Comparison of ENCODE assay signal across 3 cellular contexts in the genomic region with DNA sequence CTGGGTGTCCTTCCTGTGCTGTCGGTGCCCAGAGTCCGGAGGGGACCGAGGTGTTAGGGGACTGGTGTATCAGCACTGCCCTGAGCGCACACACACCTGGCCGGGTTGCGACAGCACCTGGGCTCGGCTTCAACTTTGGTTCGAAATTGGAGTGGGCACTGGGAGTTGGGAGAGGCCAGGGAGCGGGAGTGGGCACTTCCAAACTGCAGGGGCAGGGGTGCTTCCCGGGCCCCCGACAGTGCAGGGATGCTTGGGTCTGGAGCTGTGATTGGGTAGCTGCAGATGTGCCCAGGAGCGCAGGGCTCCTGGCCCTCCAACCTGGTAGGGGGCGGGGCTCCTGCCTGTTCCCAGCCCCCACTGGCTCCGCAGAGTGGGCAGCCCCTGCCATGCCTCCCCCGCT.
TF ChIP-seq lines count a peak whose summit lies in the region.

No MANE protein-coding gene starts in this region.

TF ChIP-seq in GM23338, 12 proteins besides CTCF, POLR2A, EP300 and RAD21 (continues in another document):
- TF ChIP-seq ZNF331 (CRISPR knock-in tag; IDR thresholded peaks at IDR 0.05; ENCODE audit: low read depth), result no peak
- TF ChIP-seq, protein P1, sequence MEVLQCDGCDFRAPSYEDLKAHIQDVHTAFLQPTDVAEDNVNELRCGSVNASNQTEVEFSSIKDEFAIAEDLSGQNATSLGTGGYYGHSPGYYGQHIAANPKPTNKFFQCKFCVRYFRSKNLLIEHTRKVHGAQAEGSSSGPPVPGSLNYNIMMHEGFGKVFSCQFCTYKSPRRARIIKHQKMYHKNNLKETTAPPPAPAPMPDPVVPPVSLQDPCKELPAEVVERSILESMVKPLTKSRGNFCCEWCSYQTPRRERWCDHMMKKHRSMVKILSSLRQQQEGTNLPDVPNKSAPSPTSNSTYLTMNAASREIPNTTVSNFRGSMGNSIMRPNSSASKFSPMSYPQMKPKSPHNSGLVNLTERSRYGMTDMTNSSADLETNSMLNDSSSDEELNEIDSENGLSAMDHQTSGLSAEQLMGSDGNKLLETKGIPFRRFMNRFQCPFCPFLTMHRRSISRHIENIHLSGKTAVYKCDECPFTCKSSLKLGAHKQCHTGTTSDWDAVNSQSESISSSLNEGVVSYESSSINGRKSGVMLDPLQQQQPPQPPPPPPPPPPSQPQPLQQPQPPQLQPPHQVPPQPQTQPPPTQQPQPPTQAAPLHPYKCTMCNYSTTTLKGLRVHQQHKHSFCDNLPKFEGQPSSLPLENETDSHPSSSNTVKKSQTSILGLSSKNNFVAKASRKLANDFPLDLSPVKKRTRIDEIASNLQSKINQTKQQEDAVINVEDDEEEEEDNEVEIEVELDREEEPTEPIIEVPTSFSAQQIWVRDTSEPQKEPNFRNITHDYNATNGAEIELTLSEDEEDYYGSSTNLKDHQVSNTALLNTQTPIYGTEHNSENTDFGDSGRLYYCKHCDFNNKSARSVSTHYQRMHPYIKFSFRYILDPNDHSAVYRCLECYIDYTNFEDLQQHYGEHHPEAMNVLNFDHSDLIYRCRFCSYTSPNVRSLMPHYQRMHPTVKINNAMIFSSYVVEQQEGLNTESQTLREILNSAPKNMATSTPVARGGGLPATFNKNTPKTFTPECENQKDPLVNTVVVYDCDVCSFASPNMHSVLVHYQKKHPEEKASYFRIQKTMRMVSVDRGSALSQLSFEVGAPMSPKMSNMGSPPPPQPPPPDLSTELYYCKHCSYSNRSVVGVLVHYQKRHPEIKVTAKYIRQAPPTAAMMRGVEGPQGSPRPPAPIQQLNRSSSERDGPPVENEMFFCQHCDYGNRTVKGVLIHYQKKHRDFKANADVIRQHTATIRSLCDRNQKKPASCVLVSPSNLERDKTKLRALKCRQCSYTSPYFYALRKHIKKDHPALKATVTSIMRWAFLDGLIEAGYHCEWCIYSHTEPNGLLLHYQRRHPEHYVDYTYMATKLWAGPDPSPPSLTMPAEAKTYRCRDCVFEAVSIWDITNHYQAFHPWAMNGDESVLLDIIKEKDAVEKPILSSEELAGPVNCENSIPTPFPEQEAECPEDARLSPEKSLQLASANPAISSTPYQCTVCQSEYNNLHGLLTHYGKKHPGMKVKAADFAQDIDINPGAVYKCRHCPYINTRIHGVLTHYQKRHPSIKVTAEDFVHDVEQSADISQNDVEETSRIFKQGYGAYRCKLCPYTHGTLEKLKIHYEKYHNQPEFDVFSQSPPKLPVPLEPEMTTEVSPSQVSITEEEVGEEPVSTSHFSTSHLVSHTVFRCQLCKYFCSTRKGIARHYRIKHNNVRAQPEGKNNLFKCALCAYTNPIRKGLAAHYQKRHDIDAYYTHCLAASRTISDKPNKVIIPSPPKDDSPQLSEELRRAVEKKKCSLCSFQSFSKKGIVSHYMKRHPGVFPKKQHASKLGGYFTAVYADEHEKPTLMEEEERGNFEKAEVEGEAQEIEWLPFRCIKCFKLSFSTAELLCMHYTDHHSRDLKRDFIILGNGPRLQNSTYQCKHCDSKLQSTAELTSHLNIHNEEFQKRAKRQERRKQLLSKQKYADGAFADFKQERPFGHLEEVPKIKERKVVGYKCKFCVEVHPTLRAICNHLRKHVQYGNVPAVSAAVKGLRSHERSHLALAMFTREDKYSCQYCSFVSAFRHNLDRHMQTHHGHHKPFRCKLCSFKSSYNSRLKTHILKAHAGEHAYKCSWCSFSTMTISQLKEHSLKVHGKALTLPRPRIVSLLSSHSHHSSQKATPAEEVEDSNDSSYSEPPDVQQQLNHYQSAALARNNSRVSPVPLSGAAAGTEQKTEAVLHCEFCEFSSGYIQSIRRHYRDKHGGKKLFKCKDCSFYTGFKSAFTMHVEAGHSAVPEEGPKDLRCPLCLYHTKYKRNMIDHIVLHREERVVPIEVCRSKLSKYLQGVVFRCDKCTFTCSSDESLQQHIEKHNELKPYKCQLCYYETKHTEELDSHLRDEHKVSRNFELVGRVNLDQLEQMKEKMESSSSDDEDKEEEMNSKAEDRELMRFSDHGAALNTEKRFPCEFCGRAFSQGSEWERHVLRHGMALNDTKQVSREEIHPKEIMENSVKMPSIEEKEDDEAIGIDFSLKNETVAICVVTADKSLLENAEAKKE (CRISPR knock-in tag; IDR thresholded peaks at IDR 0.05), result no peak
- TF ChIP-seq POLR2AphosphoS5 (IDR thresholded peaks at IDR 0.05; ENCODE audit: low read depth), result no peak
- no peak for TF ChIP-seq STAT1 (IDR thresholded peaks at IDR 0.05; ENCODE audit: unreplicated experiment)
- TF ChIP-seq NANOG (IDR thresholded peaks at IDR 0.05; ENCODE audit: borderline replicate concordance), result no peak
- TF ChIP-seq EZH2phosphoT487 (IDR thresholded peaks at IDR 0.05; ENCODE audit: unreplicated experiment), result no peak
- no peak for TF ChIP-seq JUNB (IDR thresholded peaks at IDR 0.05; ENCODE audit: unreplicated experiment)

TF ChIP-seq in WTC11, 78 proteins besides CTCF, POLR2A, EP300 and RAD21 (continues in another document):
- TF ChIP-seq ZNF263 (CRISPR knock-in tag; IDR thresholded peaks at IDR 0.05; ENCODE audit: low read depth) (no peak), ZNF416 (CRISPR knock-in tag; IDR thresholded peaks at IDR 0.05) (no peak), JUN (CRISPR knock-in tag; IDR thresholded peaks at IDR 0.05) (no peak), NFATC4 (CRISPR knock-in tag; IDR thresholded peaks at IDR 0.05) (no peak), TEAD1 (CRISPR knock-in tag; IDR thresholded peaks at IDR 0.05) (no peak), SMAD3 (CRISPR knock-in tag; IDR thresholded peaks at IDR 0.05; ENCODE audit: borderline replicate concordance) (no peak), FOXP1 (CRISPR knock-in tag; IDR thresholded peaks at IDR 0.05; ENCODE audit: borderline replicate concordance) (no peak), GABPB1 (CRISPR knock-in tag; IDR thresholded peaks at IDR 0.05) (no peak)
- TF ChIP-seq, protein P2, sequence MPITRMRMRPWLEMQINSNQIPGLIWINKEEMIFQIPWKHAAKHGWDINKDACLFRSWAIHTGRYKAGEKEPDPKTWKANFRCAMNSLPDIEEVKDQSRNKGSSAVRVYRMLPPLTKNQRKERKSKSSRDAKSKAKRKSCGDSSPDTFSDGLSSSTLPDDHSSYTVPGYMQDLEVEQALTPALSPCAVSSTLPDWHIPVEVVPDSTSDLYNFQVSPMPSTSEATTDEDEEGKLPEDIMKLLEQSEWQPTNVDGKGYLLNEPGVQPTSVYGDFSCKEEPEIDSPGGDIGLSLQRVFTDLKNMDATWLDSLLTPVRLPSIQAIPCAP (CRISPR knock-in tag; IDR thresholded peaks at IDR 0.05), result no peak
- TF ChIP-seq, protein P3, sequence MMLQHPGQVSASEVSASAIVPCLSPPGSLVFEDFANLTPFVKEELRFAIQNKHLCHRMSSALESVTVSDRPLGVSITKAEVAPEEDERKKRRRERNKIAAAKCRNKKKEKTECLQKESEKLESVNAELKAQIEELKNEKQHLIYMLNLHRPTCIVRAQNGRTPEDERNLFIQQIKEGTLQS (CRISPR knock-in tag; conservative IDR thresholded peaks at IDR 0.05), result no peak
- TF ChIP-seq, protein P4, sequence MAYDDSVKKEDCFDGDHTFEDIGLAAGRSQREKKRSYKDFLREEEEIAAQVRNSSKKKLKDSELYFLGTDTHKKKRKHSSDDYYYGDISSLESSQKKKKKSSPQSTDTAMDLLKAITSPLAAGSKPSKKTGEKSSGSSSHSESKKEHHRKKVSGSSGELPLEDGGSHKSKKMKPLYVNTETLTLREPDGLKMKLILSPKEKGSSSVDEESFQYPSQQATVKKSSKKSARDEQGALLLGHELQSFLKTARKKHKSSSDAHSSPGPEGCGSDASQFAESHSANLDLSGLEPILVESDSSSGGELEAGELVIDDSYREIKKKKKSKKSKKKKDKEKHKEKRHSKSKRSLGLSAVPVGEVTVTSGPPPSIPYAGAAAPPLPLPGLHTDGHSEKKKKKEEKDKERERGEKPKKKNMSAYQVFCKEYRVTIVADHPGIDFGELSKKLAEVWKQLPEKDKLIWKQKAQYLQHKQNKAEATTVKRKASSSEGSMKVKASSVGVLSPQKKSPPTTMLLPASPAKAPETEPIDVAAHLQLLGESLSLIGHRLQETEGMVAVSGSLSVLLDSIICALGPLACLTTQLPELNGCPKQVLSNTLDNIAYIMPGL (CRISPR knock-in tag; IDR thresholded peaks at IDR 0.05), result no peak
- TF ChIP-seq, protein P5, sequence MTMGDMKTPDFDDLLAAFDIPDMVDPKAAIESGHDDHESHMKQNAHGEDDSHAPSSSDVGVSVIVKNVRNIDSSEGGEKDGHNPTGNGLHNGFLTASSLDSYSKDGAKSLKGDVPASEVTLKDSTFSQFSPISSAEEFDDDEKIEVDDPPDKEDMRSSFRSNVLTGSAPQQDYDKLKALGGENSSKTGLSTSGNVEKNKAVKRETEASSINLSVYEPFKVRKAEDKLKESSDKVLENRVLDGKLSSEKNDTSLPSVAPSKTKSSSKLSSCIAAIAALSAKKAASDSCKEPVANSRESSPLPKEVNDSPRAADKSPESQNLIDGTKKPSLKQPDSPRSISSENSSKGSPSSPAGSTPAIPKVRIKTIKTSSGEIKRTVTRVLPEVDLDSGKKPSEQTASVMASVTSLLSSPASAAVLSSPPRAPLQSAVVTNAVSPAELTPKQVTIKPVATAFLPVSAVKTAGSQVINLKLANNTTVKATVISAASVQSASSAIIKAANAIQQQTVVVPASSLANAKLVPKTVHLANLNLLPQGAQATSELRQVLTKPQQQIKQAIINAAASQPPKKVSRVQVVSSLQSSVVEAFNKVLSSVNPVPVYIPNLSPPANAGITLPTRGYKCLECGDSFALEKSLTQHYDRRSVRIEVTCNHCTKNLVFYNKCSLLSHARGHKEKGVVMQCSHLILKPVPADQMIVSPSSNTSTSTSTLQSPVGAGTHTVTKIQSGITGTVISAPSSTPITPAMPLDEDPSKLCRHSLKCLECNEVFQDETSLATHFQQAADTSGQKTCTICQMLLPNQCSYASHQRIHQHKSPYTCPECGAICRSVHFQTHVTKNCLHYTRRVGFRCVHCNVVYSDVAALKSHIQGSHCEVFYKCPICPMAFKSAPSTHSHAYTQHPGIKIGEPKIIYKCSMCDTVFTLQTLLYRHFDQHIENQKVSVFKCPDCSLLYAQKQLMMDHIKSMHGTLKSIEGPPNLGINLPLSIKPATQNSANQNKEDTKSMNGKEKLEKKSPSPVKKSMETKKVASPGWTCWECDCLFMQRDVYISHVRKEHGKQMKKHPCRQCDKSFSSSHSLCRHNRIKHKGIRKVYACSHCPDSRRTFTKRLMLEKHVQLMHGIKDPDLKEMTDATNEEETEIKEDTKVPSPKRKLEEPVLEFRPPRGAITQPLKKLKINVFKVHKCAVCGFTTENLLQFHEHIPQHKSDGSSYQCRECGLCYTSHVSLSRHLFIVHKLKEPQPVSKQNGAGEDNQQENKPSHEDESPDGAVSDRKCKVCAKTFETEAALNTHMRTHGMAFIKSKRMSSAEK (CRISPR knock-in tag; IDR thresholded peaks at IDR 0.05; ENCODE audit: borderline replicate concordance), result no peak

TF ChIP-seq in H1, 55 proteins besides CTCF, POLR2A, EP300 and RAD21:
- TF ChIP-seq TCF12 (IDR thresholded peaks at IDR 0.05; ENCODE audit: low read depth, low read length), result no peak
- TF ChIP-seq YY1 (IDR thresholded peaks at IDR 0.05; ENCODE audit: low read depth, low read length), result 0 out of 2 replicates have a peak, but pooled peaks have one; percentile 21
- 0 out of 2 replicates have a peak, but pooled peaks have one; percentile 26 for TF ChIP-seq TAF1 (IDR thresholded peaks at IDR 0.05; ENCODE audit: low read depth, low read length)
- no peak for TF ChIP-seq ASH2L (IDR thresholded peaks at IDR 0.05; ENCODE audit: low read length)
- 0 out of 2 replicates have a peak, but pooled peaks have one; percentile 4 for TF ChIP-seq CEBPB (IDR thresholded peaks at IDR 0.05; ENCODE audit: low read depth, low read length)
